ENCODE assay signal across 8 cellular contexts in the genomic region with DNA sequence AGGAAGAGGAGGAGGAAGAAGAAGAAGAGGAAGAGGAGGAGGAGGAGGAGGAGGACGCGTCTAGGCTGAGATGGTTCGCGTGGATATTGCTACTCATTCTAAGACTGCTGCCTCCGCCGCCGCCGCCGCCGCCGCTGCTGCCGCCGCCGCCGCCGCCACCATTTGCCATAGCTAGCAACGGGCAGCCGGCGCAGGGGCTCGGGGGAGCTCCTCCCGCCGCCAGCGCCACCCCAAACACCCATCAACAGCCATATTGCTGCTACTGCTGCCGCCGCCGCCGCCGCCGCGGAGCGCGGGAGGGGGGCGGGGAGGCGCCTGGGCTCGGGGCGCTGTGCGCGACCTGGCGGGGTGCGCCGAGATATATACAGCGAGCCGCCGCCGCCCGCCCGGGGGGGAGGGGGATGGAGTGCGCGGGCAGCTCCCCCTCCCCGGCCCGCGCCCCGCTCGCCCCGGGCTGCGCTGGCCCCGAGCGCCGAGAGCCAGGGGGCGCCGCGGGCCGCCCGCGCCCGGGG. TPM values are rescaled to one million over a fixed set of nuclear protein-coding genes. Genes with fewer than 3 reads are reported as not detected.
A peak's percentile ranks its signal among the peaks of the same experiment; 100 is the strongest.
DNase-seq lines count a peak whose midpoint lies in the region; ATAC-seq and TF ChIP-seq lines count a peak whose summit lies in the region.

KCNMA1 (minus strand) TSS at position 335 of the 512 bp plus-strand sequence.

- H3K27me3 Mint-ChIP-seq in CD8-positive, alpha-beta T cell (ENCODE audit: low read depth) = peaks cover 60% of the 10 kb centered on the region
- H3K27me3 Mint-ChIP-seq in activated naive CD8-positive, alpha-beta T cell treated with anti-CD3 and anti-CD28 coated beads, Interleukin-2, amount 50 U/mL, for 24 hours = peaks cover 67% of the 10 kb centered on the region

- H3K9me3 ChIP-seq in CD8-positive, alpha-beta T cell (ENCODE audit: low read length) = no peaks in the 10 kb centered on the region

- peaks cover 14% of the 10 kb centered on the region for H3K27me3 ChIP-seq in CD8-positive, alpha-beta T cell (ENCODE audit: insufficient read depth, low read length)

- no peaks in the 10 kb centered on the region for H3K4me1 ChIP-seq in CD8-positive, alpha-beta T cell (ENCODE audit: insufficient read depth, low read length)

- H3K36me3 ChIP-seq in CD8-positive, alpha-beta T cell (ENCODE audit: insufficient read depth, low read length) = no peaks in the 10 kb centered on the region

- no peaks in the 10 kb centered on the region for H3K9me3 Mint-ChIP-seq in CD8-positive, alpha-beta T cell
- no peaks in the 10 kb centered on the region for H3K9me3 Mint-ChIP-seq in activated naive CD8-positive, alpha-beta T cell treated with anti-CD3 and anti-CD28 coated beads, Interleukin-2, amount 50 U/mL, for 24 hours

- ATAC-seq in CD8-positive, alpha-beta T cell = no peak
- ATAC-seq in HG03520 (IDR thresholded peaks at IDR 0.05; ENCODE audit: unreplicated experiment) = peak; percentile 23
- peak; percentile 25 for ATAC-seq in activated naive CD8-positive, alpha-beta T cell treated with anti-CD3 and anti-CD28 coated beads, Interleukin-2, amount 50 U/mL, for 24 hours

- H3K4me3 ChIP-seq in CD8-positive, alpha-beta T cell (ENCODE audit: low read depth, low read length) = no peak within 1 kb of the TSS
- H3K4me3 ChIP-seq in retinal pigment epithelial cell (ENCODE audit: low read length) = peak within 1 kb of the TSS; percentile 76

- intact Hi-C loops in CD8-positive, alpha-beta T cell (cut with DNase I, micrococcal nuclease) = no loop called here

- H3K36me3 Mint-ChIP-seq in CD8-positive, alpha-beta T cell = no peaks in the 10 kb centered on the region
- no peaks in the 10 kb centered on the region for H3K36me3 Mint-ChIP-seq in activated naive CD8-positive, alpha-beta T cell treated with anti-CD3 and anti-CD28 coated beads, Interleukin-2, amount 50 U/mL, for 24 hours (ENCODE audit: low read depth)

- no peak for TF ChIP-seq CTCF in CD8-positive, alpha-beta T cell (IDR thresholded peaks at IDR 0.05)
- no peak for TF ChIP-seq CTCF in retinal pigment epithelial cell (conservative IDR thresholded peaks at IDR 0.05; ENCODE audit: low read depth, low read length)

- DNase-seq in CD8-positive, alpha-beta T cell = no peak
- DNase-seq in activated naive CD8-positive, alpha-beta T cell treated with anti-CD3 and anti-CD28 coated beads, Interleukin-2, amount 50 U/mL, for 24 hours = peak; percentile 13
- DNase-seq in hippocampal formation (lab: John Stamatoyannopoulos, UW) (peak; percentile 32 to 48), retinal pigment epithelial cell (ENCODE audit: low read depth) (no peak), SK-N-DZ (ENCODE audit: low spot score) (no peak)
- no peak for DNase-seq in stimulated activated CD4-positive, alpha-beta T cell treated with anti-CD3 and anti-CD28 coated beads, Interleukin-4, amount 100 ng/mL, for 24 hours
- DNase-seq in stimulated activated CD4-positive, alpha-beta T cell treated with anti-CD3 and anti-CD28 coated beads, Interleukin-4, amount 100 ng/mL, for 1 hour = no peak

- CTCF ChIA-PET in CD8-positive, alpha-beta T cell (lab: Charles Lee) = interaction anchor here (2.0 to 11.6 kb wide), 2 partner anchors 382 to 467 kb away, joined by 5 to 394 read pairs; no protein-coding TSS in a partner anchor

- H3K27ac Mint-ChIP-seq in CD8-positive, alpha-beta T cell = no peak within 1 kb of the TSS
- no peak within 1 kb of the TSS for H3K27ac Mint-ChIP-seq in activated naive CD8-positive, alpha-beta T cell treated with anti-CD3 and anti-CD28 coated beads, Interleukin-2, amount 50 U/mL, for 24 hours

- H3K27ac ChIP-seq in CD8-positive, alpha-beta T cell (ENCODE audit: low read depth, low read length) = no peak within 1 kb of the TSS

- POLR2A ChIA-PET in CD8-positive, alpha-beta T cell (lab: Charles Lee) = no interaction called here

- H3K4me3 Mint-ChIP-seq in CD8-positive, alpha-beta T cell = peak within 1 kb of the TSS; percentile 70
- H3K4me3 Mint-ChIP-seq in activated naive CD8-positive, alpha-beta T cell treated with anti-CD3 and anti-CD28 coated beads, Interleukin-2, amount 50 U/mL, for 24 hours = peak within 1 kb of the TSS; percentile 64

- peaks cover 14% of the 10 kb centered on the region for H3K4me1 Mint-ChIP-seq in CD8-positive, alpha-beta T cell (ENCODE audit: low read depth)
- H3K4me1 Mint-ChIP-seq in activated naive CD8-positive, alpha-beta T cell treated with anti-CD3 and anti-CD28 coated beads, Interleukin-2, amount 50 U/mL, for 24 hours = peaks cover 4% of the 10 kb centered on the region

RNA-seq across cellular contexts. Expression of gene KCNMA1, which starts in this region (rescaled TPM):
- not detected for total RNA-seq in CD8-positive, alpha-beta T cell
- polyA plus RNA-seq in SK-N-DZ (2014; cell fraction: cytosol; rRNA removed) = 2.3 and 2.7 TPM in 2 replicates
- polyA plus RNA-seq in SK-N-DZ (2014; cell fraction: nucleus; rRNA removed) = 3.3 and 5.0 TPM in 2 replicates

Comparison
In these comparisons a context has a peak if more than half of its experiments do, and no peak if none do; other contexts are left out.
1. DNase-seq: peak in activated naive CD8-positive, alpha-beta T cell treated with anti-CD3 and anti-CD28 coated beads, Interleukin-2, amount 50 U/mL, for 24 hours (single experiment) and hippocampal formation (2 of 2); none in CD8-positive, alpha-beta T cell (0 of 7), retinal pigment epithelial cell (single experiment), SK-N-DZ (single experiment), stimulated activated CD4-positive, alpha-beta T cell treated with anti-CD3 and anti-CD28 coated beads, Interleukin-4, amount 100 ng/mL, for 24 hours (single experiment) and stimulated activated CD4-positive, alpha-beta T cell treated with anti-CD3 and anti-CD28 coated beads, Interleukin-4, amount 100 ng/mL, for 1 hour (single experiment).